In genomic region chr1:11719313-11720032, GRCh38 we compare ENCODE assay signal across 8 cellular contexts. TPM values are rescaled to one million over a fixed set of nuclear protein-coding genes. Genes with fewer than 3 reads are reported as not detected.
DNase-seq lines count a peak whose midpoint lies in the region; ATAC-seq and TF ChIP-seq lines count a peak whose summit lies in the region.

No MANE protein-coding gene starts in this region.

- TF ChIP-seq CTCF in HFF-Myc (IDR thresholded peaks at IDR 0.05; ENCODE audit: low read depth, low read length, missing control alignments) (peak; percentile 99), colonic mucosa (IDR thresholded peaks at IDR 0.05) (peak; percentile 91), right lobe of liver (IDR thresholded peaks at IDR 0.05) (peak; percentile 92 to 96 (median 96))

- ATAC-seq in right lobe of liver (peak; percentile 86 to 96 (median 90)), GM18517 (IDR thresholded peaks at IDR 0.05; ENCODE audit: unreplicated experiment) (no peak)

- CTCF ChIA-PET in activated CD4-positive, alpha-beta T cell treated with anti-CD3 and anti-CD28 coated beads, Interleukin-2, amount 10 ng/mL, durations not matched to agents 7 days and 5 days (lab: Charles Lee), result interaction anchor here (0.6 to 3.7 kb wide), 27 partner anchors 8 to 1300 kb away, joined by 3 to 20 read pairs (median 6); partner anchors contain the start of genes AGTRAP, CLCN6, FBXO2 and FBXO44

- 4% methylated on average over 33 of the region's 44 CpGs for WGBS in right lobe of liver (ENCODE audit: insufficient coverage, low coverage, low lambda C conversion rate, missing lambda C conversion rate)

- peak overlapping the region; percentile 69 for H3K27ac ChIP-seq in colonic mucosa
- peak overlapping the region in 1 of 3 donors; percentile 36 for H3K27ac ChIP-seq in right lobe of liver

- peak overlapping the region; percentile 62 to 87 for H3K9ac ChIP-seq in colonic mucosa (ENCODE audit: low read depth in 2 of 2, low read length in 2 of 2)

- H3K4me3 ChIP-seq in HFF-Myc (replicated peaks; ENCODE audit: low read depth, low read length) (peak overlapping the region; percentile 22; the same call in 1 of the 2 replicates), colonic mucosa (peak overlapping the region; percentile 44), right lobe of liver (peak overlapping the region; percentile 26 to 36 (median 27))

- no peak for TF ChIP-seq POLR2A in right lobe of liver (IDR thresholded peaks at IDR 0.05)

- no peaks in the 10 kb centered on the region for H3K27me3 Mint-ChIP-seq in activated CD4-positive, alpha-beta T cell treated with anti-CD3 and anti-CD28 coated beads, Interleukin-2, amount 10 ng/mL, durations not matched to agents 7 days and 5 days

- H3K4me3 Mint-ChIP-seq in activated CD4-positive, alpha-beta T cell treated with anti-CD3 and anti-CD28 coated beads, Interleukin-2, amount 10 ng/mL, durations not matched to agents 7 days and 5 days, result peak overlapping the region; percentile 74

- intact Hi-C loops in colonic mucosa (cut with DNase I) (loop anchor here (5.0 kb wide), 1 partner anchor 67 kb away; the partner anchor contains the start of genes FBXO2 and FBXO44), right lobe of liver (cut with DNase I) (loop anchor here in 1 of 2 donors (5.0 kb wide), 1 partner anchor 67 kb away; the partner anchor contains the start of genes FBXO2 and FBXO44)

- H3K36me3 ChIP-seq in colonic mucosa (no peaks in the 10 kb centered on the region), right lobe of liver (no peaks in the 10 kb centered on the region)

- peak overlapping the region; percentile 90 for H3K27ac Mint-ChIP-seq in activated CD4-positive, alpha-beta T cell treated with anti-CD3 and anti-CD28 coated beads, Interleukin-2, amount 10 ng/mL, durations not matched to agents 7 days and 5 days

- in situ Hi-C loops in Caki2 (cut with HindIII; ENCODE audit: low pct_unique_long_range_greater_than_20kb, low sequenced_read_pairs), result no loop called here

- DNase-seq in Caki2 (ENCODE audit: low read depth), result peak; percentile 47
- no peak for DNase-seq in HFF-Myc (ENCODE audit: extremely low read depth, low read depth)
- peak; percentile 33 for DNase-seq in NCI-H510A (lab: John Stamatoyannopoulos, UW)
- DNase-seq in activated CD4-positive, alpha-beta T cell treated with anti-CD3 and anti-CD28 coated beads, Interleukin-2, amount 10 ng/mL, durations not matched to agents 7 days and 5 days, result peak; percentile 87
- peak; percentile 87 for DNase-seq in colonic mucosa
- peak; percentile 77 to 84 (median 77) for DNase-seq in right lobe of liver
- DNase-seq in stimulated activated CD4-positive, alpha-beta T cell treated with anti-CD3 and anti-CD28 coated beads, Interleukin-4, amount 100 ng/mL, for 24 hours, result peak; percentile 89

- H3K4me1 Mint-ChIP-seq in activated CD4-positive, alpha-beta T cell treated with anti-CD3 and anti-CD28 coated beads, Interleukin-2, amount 10 ng/mL, durations not matched to agents 7 days and 5 days, result peaks cover 17% of the 10 kb centered on the region

- POLR2A ChIA-PET in activated CD4-positive, alpha-beta T cell treated with anti-CD3 and anti-CD28 coated beads, Interleukin-2, amount 10 ng/mL, durations not matched to agents 7 days and 5 days (lab: Charles Lee), result interaction anchor here (0.6 to 2.0 kb wide), 3 partner anchors 11 to 60 kb away, joined by 6 to 12 read pairs (median 11); partner anchors contain the start of gene FBXO6

- H3K9me3 Mint-ChIP-seq in activated CD4-positive, alpha-beta T cell treated with anti-CD3 and anti-CD28 coated beads, Interleukin-2, amount 10 ng/mL, durations not matched to agents 7 days and 5 days, result no peaks in the 10 kb centered on the region

- no peaks in the 10 kb centered on the region for H3K4me1 ChIP-seq in colonic mucosa
- H3K4me1 ChIP-seq in right lobe of liver, result peaks cover 0 to 4% (median 0%) of the 10 kb centered on the region in 4 donors

- H3K27me3 ChIP-seq in colonic mucosa (no peaks in the 10 kb centered on the region), right lobe of liver (no peaks in the 10 kb centered on the region)

- H3K9me3 ChIP-seq in colonic mucosa (no peaks in the 10 kb centered on the region), right lobe of liver (no peaks in the 10 kb centered on the region)

- no peaks in the 10 kb centered on the region for H3K36me3 Mint-ChIP-seq in activated CD4-positive, alpha-beta T cell treated with anti-CD3 and anti-CD28 coated beads, Interleukin-2, amount 10 ng/mL, durations not matched to agents 7 days and 5 days (ENCODE audit: low read depth)

RNA-seq across cellular contexts. Expression of gene AGTRAP, which starts 16.5 kb away (rescaled TPM):
- 106 and 116 TPM in 2 replicates for total RNA-seq in Caki2 (2014; rRNA removed; shearing (Covaris generic); ENCODE audit: low replicate concordance)
- 10 to 100 TPM; 41.3 to 42.7 TPM for total RNA-seq in activated CD4-positive, alpha-beta T cell treated with anti-CD3 and anti-CD28 coated beads, Interleukin-2, amount 10 ng/mL, durations not matched to agents 7 days and 5 days
- 10 to 100 TPM; 18.2 to 34.9 TPM for total RNA-seq in colonic mucosa
- 10 to 100 TPM in 3 of 6 experiments, 1 to 10 TPM in 3; 6.4 to 20.5 (median 11.4) TPM for total RNA-seq in right lobe of liver

RNA-seq across cellular contexts. Expression of gene DRAXIN, which starts 28.0 kb away (rescaled TPM):
- total RNA-seq in Caki2 (2014; rRNA removed; shearing (Covaris generic); ENCODE audit: low replicate concordance), result not detected in 2 replicates
- total RNA-seq in activated CD4-positive, alpha-beta T cell treated with anti-CD3 and anti-CD28 coated beads, Interleukin-2, amount 10 ng/mL, durations not matched to agents 7 days and 5 days, result under 1 TPM; 0.54 to 0.62 TPM
- total RNA-seq in colonic mucosa (under 1 TPM; 0.05 TPM), right lobe of liver (not detected)

RNA-seq across cellular contexts. Expression of gene MAD2L2, which starts 38.5 kb away (rescaled TPM):
- total RNA-seq in Caki2 (2014; rRNA removed; shearing (Covaris generic); ENCODE audit: low replicate concordance), result 91.7 and 96.7 TPM in 2 replicates
- total RNA-seq in activated CD4-positive, alpha-beta T cell treated with anti-CD3 and anti-CD28 coated beads, Interleukin-2, amount 10 ng/mL, durations not matched to agents 7 days and 5 days, result 10 to 100 TPM; 68.7 to 73.3 TPM
- 10 to 100 TPM in 1 of 2 donors, 1 to 10 TPM in 1; 8.5 to 12.4 TPM for total RNA-seq in colonic mucosa
- total RNA-seq in right lobe of liver, result 10 to 100 TPM; 18.0 to 66.4 (median 29.7) TPM

RNA-seq across cellular contexts. Expression of gene C1orf167, which starts 42.5 kb away (rescaled TPM):
- 0.58 and 0.95 TPM in 2 replicates for total RNA-seq in Caki2 (2014; rRNA removed; shearing (Covaris generic); ENCODE audit: low replicate concordance)
- total RNA-seq in activated CD4-positive, alpha-beta T cell treated with anti-CD3 and anti-CD28 coated beads, Interleukin-2, amount 10 ng/mL, durations not matched to agents 7 days and 5 days, result not detected
- total RNA-seq in colonic mucosa, result not detected
- total RNA-seq in right lobe of liver, result not detected

RNA-seq across cellular contexts. Expression of gene FBXO6, which starts 55.5 kb away (rescaled TPM):
- 17.4 and 51.1 TPM in 2 replicates for total RNA-seq in Caki2 (2014; rRNA removed; shearing (Covaris generic); ENCODE audit: low replicate concordance)
- 10 to 100 TPM; 28.1 to 29.6 TPM for total RNA-seq in activated CD4-positive, alpha-beta T cell treated with anti-CD3 and anti-CD28 coated beads, Interleukin-2, amount 10 ng/mL, durations not matched to agents 7 days and 5 days
- total RNA-seq in colonic mucosa (10 to 100 TPM in 1 of 2 donors, 1 to 10 TPM in 1; 9.2 to 12.4 TPM), right lobe of liver (10 to 100 TPM in 4 of 6 experiments, 1 to 10 TPM in 2; 7.0 to 21.1 (median 11.5) TPM)
